In genomic region chr2:69774258-69774983, GRCh38 we compare ENCODE assay signal across 8 cellular contexts. TPM values are rescaled to one million over a fixed set of nuclear protein-coding genes. Genes with fewer than 3 reads are reported as not detected.
DNase-seq lines count a peak whose midpoint lies in the region; ATAC-seq and TF ChIP-seq lines count a peak whose summit lies in the region.
"Not testable (repeated sequence)": the region's sequence is repeated elsewhere in the genome, so short reads cannot be mapped to it uniquely, and the experiment has no call there.

No MANE protein-coding gene starts in this region.

- CTCF ChIA-PET in Calu3 (lab: Charles Lee): interaction anchor here (1.5 kb wide), 1 partner anchor 8 kb away, joined by 5 read pairs; no protein-coding TSS in a partner anchor
- CTCF ChIA-PET in activated CD4-positive, alpha-beta T cell treated with anti-CD3 and anti-CD28 coated beads, Interleukin-2, amount 10 ng/mL, durations not matched to agents 7 days and 5 days (lab: Charles Lee): interaction anchor here (0.7 to 1.5 kb wide), 4 partner anchors 12 to 125 kb away, joined by 3 to 4 read pairs (median 3); no protein-coding TSS in a partner anchor

- WGBS in upper lobe of left lung, 2 donors: 80 to 83% methylated on average over 13 of the region's 13 CpGs

- H3K4me3 Mint-ChIP-seq in Calu3 (ENCODE audit: low read depth, unreplicated experiment): peak overlapping the region; percentile 31
- peak overlapping the region; percentile 45 for H3K4me3 Mint-ChIP-seq in activated CD4-positive, alpha-beta T cell treated with anti-CD3 and anti-CD28 coated beads, Interleukin-2, amount 10 ng/mL, durations not matched to agents 7 days and 5 days
- H3K4me3 Mint-ChIP-seq in activated naive CD4-positive, alpha-beta T cell treated with anti-CD3 and anti-CD28 coated beads, Interleukin-2, amount 50 U/mL, for 24 hours: peak overlapping the region; percentile 69
- H3K4me3 Mint-ChIP-seq in nephron progenitor cell: not testable (repeated sequence)

- not testable (repeated sequence) for H3K4me3 ChIP-seq in upper lobe of left lung

- peaks cover 39 to 56% (median 44%) of the 10 kb centered on the region in 4 donors for H3K4me1 ChIP-seq in upper lobe of left lung

- POLR2A ChIA-PET in activated CD4-positive, alpha-beta T cell treated with anti-CD3 and anti-CD28 coated beads, Interleukin-2, amount 10 ng/mL, durations not matched to agents 7 days and 5 days (lab: Charles Lee): interaction anchor here (0.6 kb wide), 3 partner anchors 8 to 52 kb away, joined by 3 to 4 read pairs (median 3); no protein-coding TSS in a partner anchor

- peaks cover 84% of the 10 kb centered on the region for H3K4me1 Mint-ChIP-seq in Calu3 (ENCODE audit: low read depth, unreplicated experiment)
- H3K4me1 Mint-ChIP-seq in activated CD4-positive, alpha-beta T cell treated with anti-CD3 and anti-CD28 coated beads, Interleukin-2, amount 10 ng/mL, durations not matched to agents 7 days and 5 days: peaks cover 59% of the 10 kb centered on the region
- H3K4me1 Mint-ChIP-seq in activated naive CD4-positive, alpha-beta T cell treated with anti-CD3 and anti-CD28 coated beads, Interleukin-2, amount 50 U/mL, for 24 hours: peaks cover 48% of the 10 kb centered on the region
- peaks cover 20% of the 10 kb centered on the region for H3K4me1 Mint-ChIP-seq in nephron progenitor cell

- not testable (repeated sequence) for TF ChIP-seq CTCF in Calu3 (IDR thresholded peaks at IDR 0.05; ENCODE audit: unreplicated experiment); nephron progenitor cell (IDR thresholded peaks at IDR 0.05); upper lobe of left lung (IDR thresholded peaks at IDR 0.05)

- peak overlapping the region; percentile 94 for H3K27ac Mint-ChIP-seq in Calu3 (ENCODE audit: unreplicated experiment)
- H3K27ac Mint-ChIP-seq in activated CD4-positive, alpha-beta T cell treated with anti-CD3 and anti-CD28 coated beads, Interleukin-2, amount 10 ng/mL, durations not matched to agents 7 days and 5 days: peak overlapping the region; percentile 80
- peak overlapping the region; percentile 60 for H3K27ac Mint-ChIP-seq in activated naive CD4-positive, alpha-beta T cell treated with anti-CD3 and anti-CD28 coated beads, Interleukin-2, amount 50 U/mL, for 24 hours
- H3K27ac Mint-ChIP-seq in nephron progenitor cell: peak overlapping the region; percentile 59

- peaks cover 84% of the 10 kb centered on the region for H3K36me3 Mint-ChIP-seq in Calu3 (ENCODE audit: insufficient read depth, unreplicated experiment)
- peaks cover 24% of the 10 kb centered on the region for H3K36me3 Mint-ChIP-seq in activated CD4-positive, alpha-beta T cell treated with anti-CD3 and anti-CD28 coated beads, Interleukin-2, amount 10 ng/mL, durations not matched to agents 7 days and 5 days (ENCODE audit: low read depth)
- H3K36me3 Mint-ChIP-seq in activated naive CD4-positive, alpha-beta T cell treated with anti-CD3 and anti-CD28 coated beads, Interleukin-2, amount 50 U/mL, for 24 hours: not testable (repeated sequence)
- peaks cover 26% of the 10 kb centered on the region for H3K36me3 Mint-ChIP-seq in nephron progenitor cell (ENCODE audit: low read depth)

- H3K36me3 ChIP-seq in upper lobe of left lung: not testable (repeated sequence)

- ATAC-seq in GM19468 (IDR thresholded peaks at IDR 0.05; ENCODE audit: extremely low read depth, unreplicated experiment) (peak; percentile 8), HG03460 (IDR thresholded peaks at IDR 0.05; ENCODE audit: unreplicated experiment) (peak; percentile 6)
- not testable (repeated sequence) for ATAC-seq in left lobe of liver; upper lobe of left lung (ENCODE audit: low FRiP score in 2 of 2)

- not testable (repeated sequence) for H3K27me3 ChIP-seq in upper lobe of left lung

- not testable (repeated sequence) for H3K9me3 Mint-ChIP-seq in Calu3 (ENCODE audit: low read depth, unreplicated experiment); activated naive CD4-positive, alpha-beta T cell treated with anti-CD3 and anti-CD28 coated beads, Interleukin-2, amount 50 U/mL, for 24 hours
- H3K9me3 Mint-ChIP-seq in activated CD4-positive, alpha-beta T cell treated with anti-CD3 and anti-CD28 coated beads, Interleukin-2, amount 10 ng/mL, durations not matched to agents 7 days and 5 days: peaks cover 11% of the 10 kb centered on the region
- H3K9me3 Mint-ChIP-seq in nephron progenitor cell: peaks cover 26% of the 10 kb centered on the region

- H3K9me3 ChIP-seq in upper lobe of left lung: not testable (repeated sequence)

- not testable (repeated sequence) for BruUV-seq in Calu3 (replicated peaks; lab: Mats Ljungman, UMichigan)

- DNase-seq in Calu3; activated CD4-positive, alpha-beta T cell treated with anti-CD3 and anti-CD28 coated beads, Interleukin-2, amount 10 ng/mL, durations not matched to agents 7 days and 5 days; nephron progenitor cell: not testable (repeated sequence)
- peak; percentile 42 for DNase-seq in left lobe of liver (ENCODE audit: low spot score)
- peak in 1 of 2 donors; percentile 73 for DNase-seq in upper lobe of left lung

- H3K27ac ChIP-seq in upper lobe of left lung: peak overlapping the region; percentile 46 to 80 (median 68)

- TF ChIP-seq POLR2A in upper lobe of left lung (IDR thresholded peaks at IDR 0.05): not testable (repeated sequence)

- intact Hi-C loops in Calu3 (cut with micrococcal nuclease; ENCODE audit: unreplicated experiment): not testable (repeated sequence)

- H3K27me3 Mint-ChIP-seq in Calu3 (ENCODE audit: unreplicated experiment); activated CD4-positive, alpha-beta T cell treated with anti-CD3 and anti-CD28 coated beads, Interleukin-2, amount 10 ng/mL, durations not matched to agents 7 days and 5 days; activated naive CD4-positive, alpha-beta T cell treated with anti-CD3 and anti-CD28 coated beads, Interleukin-2, amount 50 U/mL, for 24 hours; nephron progenitor cell (ENCODE audit: low read depth, poor library complexity): not testable (repeated sequence)

- not testable (repeated sequence) for TF ChIP-seq EP300 in upper lobe of left lung (IDR thresholded peaks at IDR 0.05)

RNA-seq across cellular contexts. Expression of gene ANXA4, which starts 32.5 kb away (rescaled TPM):
- total RNA-seq in Calu3 (2022): 1,439 and 1,638 TPM in 2 replicates
- total RNA-seq in activated CD4-positive, alpha-beta T cell treated with anti-CD3 and anti-CD28 coated beads, Interleukin-2, amount 10 ng/mL, durations not matched to agents 7 days and 5 days: 10 to 100 TPM; 70.6 to 75.9 TPM
- 102 TPM for total RNA-seq in left lobe of liver
- total RNA-seq in upper lobe of left lung: 100 to 1,000 TPM in 5 of 6 donors, 10 to 100 TPM in 1; 84.0 to 214 (median 161) TPM

RNA-seq across cellular contexts. Expression of gene GMCL1, which starts 55.0 kb away (rescaled TPM):
- total RNA-seq in Calu3 (2022) (63.8 and 76.4 TPM in 2 replicates), left lobe of liver (5.4 TPM), upper lobe of left lung (10 to 100 TPM; 11.9 to 23.1 (median 17.5) TPM)
- 10 to 100 TPM; 19.4 to 24.9 TPM for total RNA-seq in activated CD4-positive, alpha-beta T cell treated with anti-CD3 and anti-CD28 coated beads, Interleukin-2, amount 10 ng/mL, durations not matched to agents 7 days and 5 days
